Comparison of ENCODE assay signal across 8 cellular contexts in genomic region chr17:38879878-38880727, GRCh38. TPM values are rescaled to one million over a fixed set of nuclear protein-coding genes. Genes with fewer than 3 reads are reported as not detected.
DNase-seq lines count a peak whose midpoint lies in the region; ATAC-seq, FAIRE-seq and TF ChIP-seq lines count a peak whose summit lies in the region.

No MANE protein-coding gene starts in this region.

- H3K27me3 Mint-ChIP-seq in astrocyte (ENCODE audit: low read depth, unreplicated experiment), result no peaks in the 10 kb centered on the region
- no peaks in the 10 kb centered on the region for H3K27me3 Mint-ChIP-seq in stimulated activated memory B cell treated with anti-CD40 and anti-IgM and Interleukin-4, amounts not matched to agents 10 μg/mL and 1 μg/mL and 100 μg/mL, for 72 hours

- H3K9me3 Mint-ChIP-seq in astrocyte (ENCODE audit: unreplicated experiment), result no peaks in the 10 kb centered on the region
- H3K9me3 Mint-ChIP-seq in stimulated activated memory B cell treated with anti-CD40 and anti-IgM and Interleukin-4, amounts not matched to agents 10 μg/mL and 1 μg/mL and 100 μg/mL, for 72 hours, result no peaks in the 10 kb centered on the region

- no peak for FAIRE-seq in astrocyte (lab: Jason Lieb, UNC)

- DNase-seq in AG20443 (ENCODE audit: low spot score) (peak; percentile 94), HuH-7.5 (ENCODE audit: low spot score) (peak; percentile 58), astrocyte (ENCODE audit: low read depth) (peak; percentile 77), NCI-H128 (lab: John Stamatoyannopoulos, UW; ENCODE audit: unreplicated experiment) (no peak), left colon (no peak)

- H3K4me1 ChIP-seq in astrocyte (ENCODE audit: insufficient read depth, low read length), result peaks cover 74% of the 10 kb centered on the region

- peaks cover 95% of the 10 kb centered on the region for H4K20me1 ChIP-seq in astrocyte (ENCODE audit: insufficient read depth, low read length)

- peak overlapping the region; percentile 87 for H3K27ac Mint-ChIP-seq in astrocyte (ENCODE audit: unreplicated experiment)
- peak overlapping the region; percentile 49 for H3K27ac Mint-ChIP-seq in stimulated activated memory B cell treated with anti-CD40 and anti-IgM and Interleukin-4, amounts not matched to agents 10 μg/mL and 1 μg/mL and 100 μg/mL, for 72 hours

- H3K4me3 ChIP-seq in astrocyte (ENCODE audit: insufficient read depth, low read depth, low read length) (peak overlapping the region; percentile 19), iPS-18c (ENCODE audit: insufficient read depth, low read depth, low read length) (peak overlapping the region; percentile 41)

- peak overlapping the region; percentile 78 for H3K4me2 ChIP-seq in astrocyte (ENCODE audit: low read length)

- no peak for ATAC-seq in stimulated activated memory B cell treated with anti-CD40 and anti-IgM and Interleukin-4, amounts not matched to agents 10 μg/mL and 1 μg/mL and 100 μg/mL, for 72 hours
- ATAC-seq in HG03139 (IDR thresholded peaks at IDR 0.05; ENCODE audit: unreplicated experiment), result no peak
- ATAC-seq in left colon, result no peak

- H2AFZ ChIP-seq in astrocyte (ENCODE audit: low read depth, low read length), result no peak overlapping the region

- peak overlapping the region; percentile 55 for H3K27ac ChIP-seq in astrocyte (ENCODE audit: low read depth, low read length)

- H3K36me3 Mint-ChIP-seq in astrocyte (ENCODE audit: low read depth, unreplicated experiment), result peaks cover 17% of the 10 kb centered on the region
- H3K36me3 Mint-ChIP-seq in stimulated activated memory B cell treated with anti-CD40 and anti-IgM and Interleukin-4, amounts not matched to agents 10 μg/mL and 1 μg/mL and 100 μg/mL, for 72 hours, result peaks cover 54% of the 10 kb centered on the region

- peaks cover 28% of the 10 kb centered on the region for H3K36me3 ChIP-seq in astrocyte (ENCODE audit: insufficient read depth, low read length)

- intact Hi-C loops in left colon (cut with DNase I, micrococcal nuclease), result no loop called here

- H3K9me3 ChIP-seq in astrocyte (ENCODE audit: insufficient read depth, low read depth, low read length) (no peaks in the 10 kb centered on the region), iPS-18c (ENCODE audit: control insufficient read depth, insufficient read depth, low read length) (no peaks in the 10 kb centered on the region)

- H3K27me3 ChIP-seq in astrocyte (ENCODE audit: insufficient read depth, low read length), result no peaks in the 10 kb centered on the region

- TF ChIP-seq CTCF in astrocyte (IDR thresholded peaks at IDR 0.05; ENCODE audit: insufficient read depth, low read depth, low read length), result no peak

- peak overlapping the region; percentile 74 for H3K4me3 Mint-ChIP-seq in astrocyte (ENCODE audit: unreplicated experiment)
- no peak overlapping the region for H3K4me3 Mint-ChIP-seq in stimulated activated memory B cell treated with anti-CD40 and anti-IgM and Interleukin-4, amounts not matched to agents 10 μg/mL and 1 μg/mL and 100 μg/mL, for 72 hours

- peaks cover 85% of the 10 kb centered on the region for H3K79me2 ChIP-seq in astrocyte (ENCODE audit: insufficient read depth, low read length)

- H3K4me1 Mint-ChIP-seq in astrocyte (ENCODE audit: low read depth, unreplicated experiment), result peaks cover 72% of the 10 kb centered on the region
- peaks cover 90% of the 10 kb centered on the region for H3K4me1 Mint-ChIP-seq in stimulated activated memory B cell treated with anti-CD40 and anti-IgM and Interleukin-4, amounts not matched to agents 10 μg/mL and 1 μg/mL and 100 μg/mL, for 72 hours

- H3K9ac ChIP-seq in astrocyte (ENCODE audit: low read length), result peak overlapping the region; percentile 53

RNA-seq across cellular contexts. Expression of gene LASP1, which starts 10.2 kb away (rescaled TPM):
- total RNA-seq in astrocyte (395 and 421 TPM in 2 replicates), left colon (100 to 1,000 TPM; 245 to 318 TPM)

RNA-seq across cellular contexts. Expression of gene RPL23, which starts 26.6 kb away (rescaled TPM):
- 954 and 1,087 TPM in 2 replicates for total RNA-seq in astrocyte
- 100 to 1,000 TPM; 836 to 861 TPM for total RNA-seq in left colon

RNA-seq across cellular contexts. Expression of gene CWC25, which starts 55.0 kb away (rescaled TPM):
- total RNA-seq in astrocyte (12.4 and 13.7 TPM in 2 replicates), left colon (10 to 100 TPM; 19.0 to 21.0 TPM)

Comparison
In these comparisons a context has a peak if more than half of its experiments do, and no peak if none do; other contexts are left out.
1. DNase-seq: peak in AG20443 (single experiment), HuH-7.5 (single experiment) and astrocyte (single experiment); none in NCI-H128 (single experiment) and left colon (0 of 2).